ENCODE assay signal across 20 cellular contexts in genomic region chr6:137977206-137977605, GRCh38.
DNase-seq lines count a peak whose midpoint lies in the region; ATAC-seq and TF ChIP-seq lines count a peak whose summit lies in the region.
"Had no signal": no experiment of that assay in that cellular context is flagged by ENCODE, and none has a peak within 500 bp of the region (broad histone marks: within the 10 kb centered on the region; RNA-seq: fewer than 3 reads in every experiment).

No MANE protein-coding gene starts in this region.

- H3K4me3 Mint-ChIP-seq in CD8-positive, alpha-beta memory T cell = peak overlapping the region in 2 of 7 donors; percentile 49 to 58
- peak overlapping the region; percentile 62 for H3K4me3 Mint-ChIP-seq in stimulated activated effector memory CD8-positive, alpha-beta T cell treated with anti-CD3 and anti-CD28 coated beads, Interleukin-12 subunit alpha, Interleukin-12 subunit beta, amount 100 ng/mL, for 72 hours
- H3K4me3 Mint-ChIP-seq: IgD-negative memory B cell had no signal

- peak overlapping the region; percentile 81 to 99 (median 97) for H3K27ac Mint-ChIP-seq in CD8-positive, alpha-beta memory T cell
- H3K27ac Mint-ChIP-seq in stimulated activated effector memory CD8-positive, alpha-beta T cell treated with anti-CD3 and anti-CD28 coated beads, Interleukin-12 subunit alpha, Interleukin-12 subunit beta, amount 100 ng/mL, for 72 hours = no peak overlapping the region

- no peak for ATAC-seq in foreskin keratinocyte
- no peak for ATAC-seq in stimulated activated effector memory CD8-positive, alpha-beta T cell treated with anti-CD3 and anti-CD28 coated beads, Interleukin-12 subunit alpha, Interleukin-12 subunit beta, amount 100 ng/mL, for 72 hours
- ATAC-seq in GM21717 (IDR thresholded peaks at IDR 0.05; ENCODE audit: unreplicated experiment) = no peak
- ATAC-seq: CD8-positive, alpha-beta T cell had no signal

- no peaks in the 10 kb centered on the region for H3K27me3 ChIP-seq in CD8-positive, alpha-beta memory T cell (ENCODE audit: insufficient read depth, low read length, poor library complexity, severe bottlenecking)
- no peaks in the 10 kb centered on the region for H3K27me3 ChIP-seq in PC-9 (ENCODE audit: insufficient read depth, low read depth)
- H3K27me3 ChIP-seq in foreskin keratinocyte = no peaks in the 10 kb centered on the region
- H3K27me3 ChIP-seq in mammary epithelial cell (ENCODE audit: insufficient read depth, low read length) = no peaks in the 10 kb centered on the region
- H3K27me3 ChIP-seq: BLaER1 had no signal

- no peak overlapping the region for H3K9ac ChIP-seq in mammary epithelial cell (ENCODE audit: insufficient read depth, low read length)
- H3K9ac ChIP-seq: BLaER1 had no signal

- H3K27me3 Mint-ChIP-seq in CD8-positive, alpha-beta memory T cell = no peaks in the 10 kb centered on the region
- H3K27me3 Mint-ChIP-seq: IgD-negative memory B cell had no signal

- H3F3A ChIP-seq in PC-9 (ENCODE audit: insufficient read depth, low read depth) = peaks cover 30% of the 10 kb centered on the region

- no peak for DNase-seq in CD8-positive, alpha-beta memory T cell
- DNase-seq in PC-9 = peak in 1 of 2 experiments; percentile 66
- DNase-seq in foreskin keratinocyte = no peak
- no peak for DNase-seq in stimulated activated effector memory CD8-positive, alpha-beta T cell treated with anti-CD3 and anti-CD28 coated beads, Interleukin-12 subunit alpha, Interleukin-12 subunit beta, amount 100 ng/mL, for 72 hours (ENCODE audit: low spot score in 2 of 2)
- DNase-seq in mammary epithelial cell = no peak
- no peak for DNase-seq in NCI-H2029 treated with DMSO at 0.1 percent for 48 hours (lab: John Stamatoyannopoulos, UW)
- DNase-seq: CD8-positive, alpha-beta T cell; GDM1; H7; Karpas-422; NCI-H1694; NCI-H2107; NCI-H446 treated with DMSO at 0.1 percent for 48 hours; NCI-H526 treated with DMSO at 0.1 percent for 48 hours; OCI-M1; Right ventricle myocardium superior had no signal

- H3K4me1 ChIP-seq in CD8-positive, alpha-beta memory T cell (ENCODE audit: insufficient read depth, low read length) = peaks cover 24% of the 10 kb centered on the region
- H3K4me1 ChIP-seq in PC-9 (replicated peaks; ENCODE audit: insufficient read depth) = peaks cover 36% of the 10 kb centered on the region
- peaks cover 8% of the 10 kb centered on the region for H3K4me1 ChIP-seq in foreskin keratinocyte
- H3K4me1 ChIP-seq in mammary epithelial cell (ENCODE audit: insufficient read depth, low read length) = peaks cover 4% of the 10 kb centered on the region

- CTCF ChIA-PET in CD8-positive, alpha-beta memory T cell (lab: Charles Lee) = interaction anchor here (1.4 to 3.6 kb wide), 3 partner anchors 11 to 178 kb away, joined by 5 to 17 read pairs (median 12); partner anchors contain the start of gene TNFAIP3
- CTCF ChIA-PET in PC-9 (lab: Charles Lee) = no interaction called here
- CTCF ChIA-PET in mammary epithelial cell (lab: Charles Lee; ENCODE audit: low non-redundant PET) = no interaction called here

- H3K9me2 ChIP-seq in PC-9 (ENCODE audit: insufficient read depth) = no peaks in the 10 kb centered on the region

- intact Hi-C loops in PC-9 (cut with micrococcal nuclease; ENCODE audit: unreplicated experiment) = loop anchor here (5.0 to 10.0 kb wide), 3 partner anchors 330 to 900 kb away; no protein-coding TSS in a partner anchor
- intact Hi-C loops in mammary epithelial cell (cut with micrococcal nuclease) = loop anchor here (5.0 kb wide), 1 partner anchor 1010 kb away; no protein-coding TSS in a partner anchor

- TF ChIP-seq CTCF in PC-9 (conservative IDR thresholded peaks at IDR 0.05) (no peak), foreskin keratinocyte (conservative IDR thresholded peaks at IDR 0.05) (no peak), mammary epithelial cell (conservative IDR thresholded peaks at IDR 0.05 in 1 of 2, IDR thresholded peaks at IDR 0.05 in 1 of 2; ENCODE audit: extremely low read depth in 1 of 2, insufficient read depth in 1 of 2, low read depth in 1 of 2, low read length in 2 of 2) (no peak)

- H3K9me3 Mint-ChIP-seq in CD8-positive, alpha-beta memory T cell = no peaks in the 10 kb centered on the region
- peaks cover 2% of the 10 kb centered on the region for H3K9me3 Mint-ChIP-seq in stimulated activated effector memory CD8-positive, alpha-beta T cell treated with anti-CD3 and anti-CD28 coated beads, Interleukin-12 subunit alpha, Interleukin-12 subunit beta, amount 100 ng/mL, for 72 hours
- H3K9me3 Mint-ChIP-seq: CD8-positive, alpha-beta T cell had no signal

- no TSS peak for BruUV-seq in PC-9 (replicated peaks; lab: Mats Ljungman, UMichigan)
- no TSS peak for BruUV-seq in mammary epithelial cell (replicated peaks; lab: Mats Ljungman, UMichigan)

- H3K27ac ChIP-seq in CD8-positive, alpha-beta memory T cell (ENCODE audit: low read depth, low read length) = no peak overlapping the region
- peak overlapping the region; percentile 83 for H3K27ac ChIP-seq in PC-9
- peak overlapping the region; percentile 22 for H3K27ac ChIP-seq in foreskin keratinocyte
- no peak overlapping the region for H3K27ac ChIP-seq in mammary epithelial cell (ENCODE audit: insufficient read depth, low read depth, low read length)
- H3K27ac ChIP-seq: BLaER1, SK-N-MC had no signal

- POLR2A ChIA-PET in CD8-positive, alpha-beta memory T cell (lab: Charles Lee) = no interaction called here
- POLR2A ChIA-PET in PC-9 (lab: Charles Lee; ENCODE audit: unreplicated experiment) = no interaction called here

- dilution Hi-C loops in mammary epithelial cell (cut with HindIII; ENCODE audit: low sequenced_read_pairs) = no loop called here

- no peaks in the 10 kb centered on the region for H4K20me1 ChIP-seq in PC-9 (ENCODE audit: insufficient read depth)
- no peaks in the 10 kb centered on the region for H4K20me1 ChIP-seq in mammary epithelial cell (ENCODE audit: insufficient read depth, low read length)
- H4K20me1 ChIP-seq: BLaER1 had no signal

- H2AFZ ChIP-seq in PC-9 (no peak overlapping the region), mammary epithelial cell (ENCODE audit: low read depth, low read length) (no peak overlapping the region)

- 92% methylated on average over 6 of the region's 6 CpGs for WGBS in mammary epithelial cell (ENCODE audit: low coverage, missing lambda C conversion rate)

- H3K36me3 Mint-ChIP-seq in CD8-positive, alpha-beta memory T cell = no peaks in the 10 kb centered on the region
- peaks cover 6% of the 10 kb centered on the region for H3K36me3 Mint-ChIP-seq in stimulated activated effector memory CD8-positive, alpha-beta T cell treated with anti-CD3 and anti-CD28 coated beads, Interleukin-12 subunit alpha, Interleukin-12 subunit beta, amount 100 ng/mL, for 72 hours
- H3K36me3 Mint-ChIP-seq: CD8-positive, alpha-beta T cell; IgD-negative memory B cell had no signal

- no peaks in the 10 kb centered on the region for H3K9me3 ChIP-seq in CD8-positive, alpha-beta memory T cell (ENCODE audit: low read length)
- H3K9me3 ChIP-seq in PC-9 (ENCODE audit: insufficient read depth, low read depth) = no peaks in the 10 kb centered on the region
- no peaks in the 10 kb centered on the region for H3K9me3 ChIP-seq in mammary epithelial cell (replicated peaks; ENCODE audit: insufficient read depth, low read length)
- H3K9me3 ChIP-seq: BLaER1 had no signal

- H3K79me2 ChIP-seq in PC-9 (ENCODE audit: low read depth) = no peaks in the 10 kb centered on the region
- H3K79me2 ChIP-seq in mammary epithelial cell (ENCODE audit: insufficient read depth, low read length) = no peaks in the 10 kb centered on the region

- in situ Hi-C loops in mammary epithelial cell (cut with MboI; ENCODE audit: low sequenced_read_pairs in 2 of 2) = no loop called here

- H3K4me1 Mint-ChIP-seq in CD8-positive, alpha-beta memory T cell = peaks cover 48 to 56% (median 55%) of the 10 kb centered on the region in 3 donors
- H3K4me1 Mint-ChIP-seq in stimulated activated effector memory CD8-positive, alpha-beta T cell treated with anti-CD3 and anti-CD28 coated beads, Interleukin-12 subunit alpha, Interleukin-12 subunit beta, amount 100 ng/mL, for 72 hours = peaks cover 59% of the 10 kb centered on the region

- H3K36me3 ChIP-seq in CD8-positive, alpha-beta memory T cell (ENCODE audit: insufficient read depth, low read length) = no peaks in the 10 kb centered on the region
- H3K36me3 ChIP-seq in PC-9 (ENCODE audit: low read depth) (no peaks in the 10 kb centered on the region), mammary epithelial cell (ENCODE audit: insufficient read depth, low read length) (no peaks in the 10 kb centered on the region)
- H3K36me3 ChIP-seq: BLaER1 had no signal

- H3K4me2 ChIP-seq in PC-9 (no peak overlapping the region; the same call in 1 of the 2 replicates), mammary epithelial cell (ENCODE audit: insufficient read depth, low read depth, low read length) (no peak overlapping the region)
- H3K4me2 ChIP-seq: BLaER1 had no signal

- H3K4me3 ChIP-seq in CD8-positive, alpha-beta memory T cell (ENCODE audit: low read length) = no peak overlapping the region
- H3K4me3 ChIP-seq in PC-9 (no peak overlapping the region), mammary epithelial cell (replicated peaks in 1 of 3; ENCODE audit: insufficient read depth in 1 of 3, low read depth in 2 of 3, low read length in 3 of 3) (no peak overlapping the region)
- H3K4me3 ChIP-seq: BLaER1, SK-N-MC had no signal

Comparison
In these comparisons a context has a peak if more than half of its experiments do, and no peak if none do; other contexts are left out.
1. H3K27ac ChIP-seq: peak in PC-9 (single experiment) and foreskin keratinocyte (single experiment); none in CD8-positive, alpha-beta memory T cell (single experiment) and mammary epithelial cell (single experiment).